ENCODE assay signal across 9 cellular contexts in genomic region chr1:62070384-62071011, GRCh38.
A peak's percentile ranks its signal among the peaks of the same experiment; 100 is the strongest.
DNase-seq lines count a peak whose midpoint lies in the region; ATAC-seq and TF ChIP-seq lines count a peak whose summit lies in the region.
"Had no signal": no experiment of that assay in that cellular context is flagged by ENCODE, and none has a peak within 500 bp of the region (broad histone marks: within the 10 kb centered on the region; RNA-seq: fewer than 3 reads in every experiment).

No MANE protein-coding gene starts in this region.

- no peak for TF ChIP-seq EP300 in SK-N-SH (IDR thresholded peaks at IDR 0.05; ENCODE audit: borderline replicate concordance in 1 of 2, low read depth in 1 of 2, low read length in 1 of 2)

- in situ Hi-C loops in ACHN (cut with HindIII; ENCODE audit: low pct_ligation_motif_present, low pct_unique_long_range_greater_than_20kb, low sequenced_read_pairs), result no loop called here

- CTCF ChIA-PET in SK-N-SH (lab: Yijun Ruan, JAX), result interaction anchor here (0.7 to 2.0 kb wide), 7 partner anchors 12 to 332 kb away, joined by 3 to 7 read pairs (median 3); no protein-coding TSS in a partner anchor

- no peaks in the 10 kb centered on the region for H3K36me3 ChIP-seq in SK-N-SH (replicated peaks in 1 of 2; ENCODE audit: control insufficient read depth in 1 of 2, insufficient read depth in 2 of 2, low read length in 1 of 2)

- no peak overlapping the region for H3K9ac ChIP-seq in SK-N-SH

- POLR2A ChIA-PET in SK-N-SH (lab: Yijun Ruan, JAX), result no interaction called here

- no peak overlapping the region for H3K27ac Mint-ChIP-seq in activated T-helper 17 cell treated with anti-CD3 and anti-CD28 coated beads, Interleukin-2, amount 50 U/mL, for 72 hours

- TF ChIP-seq CTCF in GM10266 (IDR thresholded peaks at IDR 0.05; ENCODE audit: control insufficient read depth, insufficient read depth, low read depth, missing control alignments), result peak; percentile 25
- peak; percentile 76 for TF ChIP-seq CTCF in SK-N-SH (IDR thresholded peaks at IDR 0.05)
- peak; percentile 53 for TF ChIP-seq CTCF in foreskin fibroblast (IDR thresholded peaks at IDR 0.05; ENCODE audit: low read depth, low read length)

- H3K9me2 ChIP-seq in SK-N-SH, result no peaks in the 10 kb centered on the region

- WGBS in SK-N-SH (ENCODE audit: low lambda C conversion rate), result 72% methylated on average over 4 of the region's 4 CpGs

- TF ChIP-seq RAD21 in SK-N-SH (IDR thresholded peaks at IDR 0.05; ENCODE audit: low read length), result peak; percentile 81

- no peak overlapping the region for H3K4me3 Mint-ChIP-seq in activated T-helper 17 cell treated with anti-CD3 and anti-CD28 coated beads, Interleukin-2, amount 50 U/mL, for 72 hours

- ATAC-seq in HG02763 (IDR thresholded peaks at IDR 0.05; ENCODE audit: unreplicated experiment), result no peak
- ATAC-seq in activated T-helper 17 cell treated with anti-CD3 and anti-CD28 coated beads, Interleukin-2, amount 50 U/mL, for 72 hours (replicated peaks), result no peak

- no peaks in the 10 kb centered on the region for H3K4me1 Mint-ChIP-seq in activated T-helper 17 cell treated with anti-CD3 and anti-CD28 coated beads, Interleukin-2, amount 50 U/mL, for 72 hours

- no peak overlapping the region for H2AFZ ChIP-seq in SK-N-SH (ENCODE audit: low read depth)

- peaks cover 5% of the 10 kb centered on the region for H3K36me3 Mint-ChIP-seq in activated T-helper 17 cell treated with anti-CD3 and anti-CD28 coated beads, Interleukin-2, amount 50 U/mL, for 72 hours (ENCODE audit: low read depth)

- H3K79me2 ChIP-seq in SK-N-SH (ENCODE audit: insufficient read depth), result no peaks in the 10 kb centered on the region

- no peak overlapping the region for H3K27ac ChIP-seq in SK-N-SH (ENCODE audit: low read depth in 2 of 2, low read length in 1 of 2)

- peak; percentile 15 for DNase-seq in ACHN
- no peak for DNase-seq in GM10266 (ENCODE audit: extremely low spot score)
- DNase-seq in SK-N-SH, result peak; percentile 39
- DNase-seq in foreskin fibroblast, result peak; percentile 7 to 52
- no peak for DNase-seq in NCI-H748 treated with DMSO at 0.1 percent for 48 hours (lab: John Stamatoyannopoulos, UW)
- DNase-seq in NOMO-1 treated with DMSO at 0.1 percent for 48 hours (lab: John Stamatoyannopoulos, UW; ENCODE audit: unreplicated experiment), result no peak
- DNase-seq: islet precursor cell had no signal

- no peaks in the 10 kb centered on the region for H3K27me3 Mint-ChIP-seq in activated T-helper 17 cell treated with anti-CD3 and anti-CD28 coated beads, Interleukin-2, amount 50 U/mL, for 72 hours

- no peaks in the 10 kb centered on the region for H4K20me1 ChIP-seq in SK-N-SH (ENCODE audit: insufficient read depth)

- no peak overlapping the region; a peak in 1 of 4 replicates for H3K4me3 ChIP-seq in SK-N-SH (ENCODE audit: low read depth in 2 of 2, low read length in 1 of 2)
- H3K4me3 ChIP-seq in foreskin fibroblast (ENCODE audit: low read depth in 1 of 2, low read length in 2 of 2), result no peak overlapping the region

- H3F3A ChIP-seq in SK-N-SH (replicated peaks; ENCODE audit: insufficient read depth), result no peaks in the 10 kb centered on the region

- H3K4me1 ChIP-seq in SK-N-SH (ENCODE audit: control insufficient read depth in 1 of 2, insufficient read depth in 2 of 2, low read depth in 1 of 2, low read length in 1 of 2), result no peaks in the 10 kb centered on the region

- no peaks in the 10 kb centered on the region for H3K27me3 ChIP-seq in SK-N-SH (ENCODE audit: insufficient read depth)

- H3K9me3 ChIP-seq in SK-N-SH, result no peaks in the 10 kb centered on the region; the same call in 1 of the 2 replicates

- H3K9me3 Mint-ChIP-seq in activated T-helper 17 cell treated with anti-CD3 and anti-CD28 coated beads, Interleukin-2, amount 50 U/mL, for 72 hours, result no peaks in the 10 kb centered on the region

- H3K4me2 ChIP-seq in SK-N-SH, result no peak overlapping the region

TF ChIP-seq in SK-N-SH, 30 proteins besides CTCF, POLR2A, EP300 and RAD21:
- no peak for TF ChIP-seq RFX5 (IDR thresholded peaks at IDR 0.05; ENCODE audit: low read length)
- TF ChIP-seq SMC3 (IDR thresholded peaks at IDR 0.05; ENCODE audit: low read depth, low read length), result peak; percentile 40; the same call in 1 of the 2 replicates
TF ChIP-seq in SK-N-SH: peak in this region for 1.

Comparison
In these comparisons a context has a peak if more than half of its experiments do, and no peak if none do; other contexts are left out.
1. DNase-seq: peak in ACHN (single experiment), SK-N-SH (single experiment) and foreskin fibroblast (2 of 2); none in GM10266 (single experiment), NCI-H748 treated with DMSO at 0.1 percent for 48 hours (single experiment) and NOMO-1 treated with DMSO at 0.1 percent for 48 hours (single experiment).
2. CTCF ChIP-seq: peak in every context shown above with its lines; median percentile 76 in SK-N-SH; 53 in foreskin fibroblast; 25 in GM10266.